ENCODE assay signal across 13 cellular contexts in the genomic region with DNA sequence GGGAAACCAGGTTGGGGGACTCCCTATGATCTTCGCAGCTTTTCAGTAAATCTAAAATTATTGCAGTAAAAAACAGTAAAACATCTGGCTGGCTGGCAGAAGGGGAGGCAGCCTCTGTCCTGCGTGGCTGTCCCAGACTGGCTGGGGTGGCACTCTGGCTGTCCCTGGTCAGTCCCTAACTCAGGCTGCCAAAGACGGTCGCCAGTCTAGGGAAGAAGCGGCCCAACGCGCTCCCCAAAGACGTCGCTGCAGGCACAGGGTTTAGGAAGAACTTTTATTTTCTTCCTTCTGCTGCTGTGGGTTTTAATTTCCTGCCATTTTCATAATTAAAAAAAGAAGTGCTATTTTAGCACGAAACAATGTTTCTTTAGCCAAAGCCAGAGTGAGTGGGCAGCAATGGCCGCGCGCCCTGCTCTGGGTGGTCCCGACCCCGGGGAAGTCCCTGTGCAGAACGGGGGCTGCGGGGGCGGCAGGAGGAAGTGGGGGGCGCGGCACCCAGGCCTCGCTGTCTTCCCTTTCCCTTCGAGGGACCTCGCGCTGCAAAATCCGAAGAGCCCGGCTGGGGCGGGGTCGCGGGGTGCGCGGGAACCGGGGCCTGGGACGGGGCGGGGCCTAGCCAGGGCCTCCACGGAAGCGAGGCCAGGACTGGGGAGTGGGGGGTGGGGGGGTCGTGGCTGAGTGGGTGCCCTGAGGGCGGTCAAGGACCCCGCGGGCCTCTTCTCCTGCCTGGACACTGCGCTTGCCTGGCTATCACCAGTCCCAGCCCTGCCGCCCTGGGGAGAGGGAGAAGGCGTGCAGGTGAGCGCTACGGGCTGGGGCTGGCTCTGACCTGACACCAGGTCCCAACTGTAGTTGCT. TPM values are rescaled to one million over a fixed set of nuclear protein-coding genes. Genes with fewer than 3 reads are reported as not detected.
A peak's percentile ranks its signal among the peaks of the same experiment; 100 is the strongest.
DNase-seq lines count a peak whose midpoint lies in the region; ATAC-seq and TF ChIP-seq lines count a peak whose summit lies in the region.
"Had no signal": no experiment of that assay in that cellular context is flagged by ENCODE, and none has a peak within 500 bp of the region (broad histone marks: within the 10 kb centered on the region; RNA-seq: fewer than 3 reads in every experiment).

No MANE protein-coding gene starts in this region.

- TF ChIP-seq CTCF in H9 (conservative IDR thresholded peaks at IDR 0.05) (no peak), fibroblast of mammary gland (conservative IDR thresholded peaks at IDR 0.05; ENCODE audit: control insufficient read depth, insufficient read depth, low read depth, low read length) (no peak), omental fat pad (IDR thresholded peaks at IDR 0.05) (no peak), GM13976 (IDR thresholded peaks at IDR 0.05; ENCODE audit: borderline replicate concordance, control extremely low read depth, extremely low read depth, insufficient read depth, missing control alignments) (no peak)

- H3K23ac ChIP-seq in H9 (ENCODE audit: insufficient read length, low read depth, low read length) = no peak overlapping the region

- peak overlapping the region; percentile 1 for H3K4me3 ChIP-seq in fibroblast of mammary gland (ENCODE audit: control insufficient read depth, low read depth, low read length)

- no peak overlapping the region for H2BK5ac ChIP-seq in H9 (ENCODE audit: insufficient read length, low read length)

- H3K56ac ChIP-seq in H9 (ENCODE audit: insufficient read length, low read depth, low read length) = no peak overlapping the region

- H3K27me3 ChIP-seq in H9 (ENCODE audit: insufficient read depth, low read length) = peaks cover 87% of the 10 kb centered on the region

- in situ Hi-C loops in GM13976 (cut with MboI; ENCODE audit: low sequenced_read_pairs, unreplicated experiment) = no loop called here

- H2BK120ac ChIP-seq in H9 (ENCODE audit: low read depth, low read length, poor library complexity, severe bottlenecking) = no peak overlapping the region

- H4K20me1 ChIP-seq in H9 (ENCODE audit: control insufficient read depth, insufficient read depth, insufficient read length) = peaks cover 3% of the 10 kb centered on the region

- no peak overlapping the region for H3K27ac Mint-ChIP-seq in H9

- H4K5ac ChIP-seq in H9 (ENCODE audit: insufficient read length, low read depth, low read length) = no peak overlapping the region

- H3K27ac ChIP-seq in H9 (ENCODE audit: insufficient read length, low read depth, low read length) = no peak overlapping the region

- H3K79me1 ChIP-seq in H9 (ENCODE audit: insufficient read depth, low read depth, low read length, poor library complexity, severe bottlenecking) = no peaks in the 10 kb centered on the region

- no peaks in the 10 kb centered on the region for H3K9me3 ChIP-seq in H9 (ENCODE audit: control insufficient read depth, low read depth, low read length)

- peaks cover 6 to 24% of the 10 kb centered on the region in 2 experiments for H3K4me1 Mint-ChIP-seq in H9

- H3K4me3 Mint-ChIP-seq in H9 = peak overlapping the region; percentile 7 to 80; a peak in 4 of 5 replicates

- no peak overlapping the region for H2BK12ac ChIP-seq in H9 (ENCODE audit: insufficient read length, low read depth, low read length)

- H2AFZ ChIP-seq in H9 (ENCODE audit: low read length) = no peak overlapping the region

- H3K4me2 ChIP-seq in H9 (ENCODE audit: insufficient read depth, insufficient read length, low read length) = no peak overlapping the region

- H4K91ac ChIP-seq in H9 (ENCODE audit: insufficient read length, low read depth, low read length) = no peak overlapping the region

- H2BK15ac ChIP-seq in H9 (ENCODE audit: low read depth, low read length) = no peak overlapping the region

- H3K14ac ChIP-seq in H9 (ENCODE audit: insufficient read depth, low read length) = no peak overlapping the region

- no peak overlapping the region for H3T11ph ChIP-seq in H9 (ENCODE audit: low read length)

- no peaks in the 10 kb centered on the region for H3K4me1 ChIP-seq in H9 (ENCODE audit: insufficient read depth, low read length)

- H3K23me2 ChIP-seq in H9 (ENCODE audit: insufficient read length, low read depth, low read length, poor library complexity, severe bottlenecking) = no peaks in the 10 kb centered on the region

- H2AK5ac ChIP-seq in H9 (ENCODE audit: insufficient read length, low read length) = no peak overlapping the region

- no peak overlapping the region for H4K8ac ChIP-seq in H9 (replicated peaks; ENCODE audit: insufficient read length, low read depth, low read length)

- H3K79me2 ChIP-seq in H9 (ENCODE audit: insufficient read depth, low read length) = no peaks in the 10 kb centered on the region

- no peak for DNase-seq in H9
- peak; percentile 71 for DNase-seq in activated CD8-positive, alpha-beta memory T cell treated with anti-CD3 and anti-CD28 coated beads for 24 hours
- DNase-seq in fibroblast of mammary gland (ENCODE audit: low read depth) = no peak
- peak; percentile 30 for DNase-seq in stimulated activated CD4-positive, alpha-beta T cell treated with anti-CD3 and anti-CD28 coated beads, Interleukin-1b, Interleukin-23, amount 100 ng/mL, for 48 hours
- no peak for DNase-seq in omental fat pad (ENCODE audit: low spot score)
- no peak for DNase-seq in SHP77 treated with DMSO at 0.1 percent for 48 hours (lab: John Stamatoyannopoulos, UW)
- no peak for DNase-seq in stimulated activated naive CD4-positive, alpha-beta T cell treated with Interleukin-2 at 50 U/mL for 16 hours (lab: John Stamatoyannopoulos, UW)
- no peak for DNase-seq in GM13976 (ENCODE audit: low spot score)
- DNase-seq: hippocampal formation, MM.1S, SIG-M5, substantia nigra had no signal

- no peak overlapping the region for H3K9ac ChIP-seq in H9 (ENCODE audit: extremely low read depth, insufficient read length, low read length)

- no peak overlapping the region for H2BK20ac ChIP-seq in H9 (ENCODE audit: low read depth, low read length, poor library complexity, severe bottlenecking)

- no peaks in the 10 kb centered on the region for H3K9me3 Mint-ChIP-seq in H9

- no CpG with 5 or more reads among the region's 45 CpGs for WGBS in H9 (ENCODE audit: extremely low coverage, insufficient read length, low lambda C conversion rate)

- no peak overlapping the region for H3K4ac ChIP-seq in H9 (ENCODE audit: low read depth, low read length)

- peaks cover 97% of the 10 kb centered on the region for H3K27me3 Mint-ChIP-seq in H9 (ENCODE audit: low read depth)

- no peaks in the 10 kb centered on the region for H3K36me3 Mint-ChIP-seq in H9 (ENCODE audit: insufficient read depth in 1 of 3, low read depth in 3 of 3)

- ATAC-seq in omental fat pad (ENCODE audit: low FRiP score) = no peak
- ATAC-seq: right cardiac atrium had no signal

- H3K18ac ChIP-seq in H9 (ENCODE audit: insufficient read length, low read depth, low read length) = no peak overlapping the region

RNA-seq across cellular contexts. Expression of a gene that starts 6.3 kb away (rescaled TPM):
- total RNA-seq in H9 (2021) = 41.3 and 43.4 TPM in 2 replicates
- total RNA-seq in omental fat pad = 100 to 1,000 TPM in 1 of 4 donors, 10 to 100 TPM in 3; 42.2 to 104 (median 52.8) TPM

RNA-seq across cellular contexts. Expression of a gene that starts 8.9 kb away (rescaled TPM):
- total RNA-seq in H9 (2021) (123 and 136 TPM in 2 replicates), omental fat pad (10 to 100 TPM; 19.1 to 33.1 (median 28.8) TPM)

Comparison
In these comparisons a context has a peak if more than half of its experiments do, and no peak if none do; other contexts are left out.
1. DNase-seq: peak in activated CD8-positive, alpha-beta memory T cell treated with anti-CD3 and anti-CD28 coated beads for 24 hours (single experiment) and stimulated activated CD4-positive, alpha-beta T cell treated with anti-CD3 and anti-CD28 coated beads, Interleukin-1b, Interleukin-23, amount 100 ng/mL, for 48 hours (single experiment); none in H9 (single experiment), fibroblast of mammary gland (single experiment), omental fat pad (single experiment), SHP77 treated with DMSO at 0.1 percent for 48 hours (single experiment), stimulated activated naive CD4-positive, alpha-beta T cell treated with Interleukin-2 at 50 U/mL for 16 hours (single experiment) and GM13976 (single experiment).